Comparison of ENCODE assay signal across 10 cellular contexts in the genomic region with DNA sequence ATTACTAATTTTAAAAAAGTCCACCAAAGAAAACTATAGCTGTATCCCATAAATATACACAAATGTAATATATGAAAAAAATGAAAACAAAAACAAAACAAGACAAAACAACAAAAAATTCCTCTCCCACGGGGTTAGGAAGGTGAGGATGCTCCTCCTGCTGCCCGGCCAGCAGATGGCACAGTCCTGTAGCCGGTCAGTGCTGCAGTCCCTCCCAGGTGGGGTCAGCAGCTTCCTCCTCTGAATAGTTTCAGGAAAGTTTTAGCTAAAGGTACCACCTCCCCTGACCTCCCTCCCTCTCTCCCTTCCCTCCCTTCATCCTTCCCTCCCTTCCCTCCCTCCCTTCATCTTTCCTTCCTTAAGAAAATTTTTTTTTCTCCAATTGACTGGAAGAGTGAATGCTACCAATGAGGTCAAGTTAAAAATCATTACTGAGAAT.
A peak's percentile ranks its signal among the peaks of the same experiment; 100 is the strongest.
DNase-seq lines count a peak whose midpoint lies in the region; ATAC-seq and TF ChIP-seq lines count a peak whose summit lies in the region.
"Had no signal": no experiment of that assay in that cellular context is flagged by ENCODE, and none has a peak within 500 bp of the region (broad histone marks: within the 10 kb centered on the region; RNA-seq: fewer than 3 reads in every experiment).

No MANE protein-coding gene starts in this region.

- H3K27ac ChIP-seq in RWPE2 (ENCODE audit: poor library complexity, severe bottlenecking) (peak overlapping the region; percentile 75), testis (no peak overlapping the region)
- H3K27ac ChIP-seq: BLaER1 had no signal

- TF ChIP-seq POLR2A in testis (IDR thresholded peaks at IDR 0.05) = no peak

- H3K4me3 ChIP-seq in RWPE2 (ENCODE audit: severe bottlenecking) (no peak overlapping the region), foreskin fibroblast (ENCODE audit: low read depth in 1 of 2, low read length in 2 of 2) (no peak overlapping the region), testis (no peak overlapping the region)
- H3K4me3 ChIP-seq: BLaER1 had no signal

- H3K9me3 Mint-ChIP-seq in activated naive CD4-positive, alpha-beta T cell treated with anti-CD3 and anti-CD28 coated beads, Interleukin-2, amount 10 ng/mL, durations not matched to agents 7 days and 5 days = no peaks in the 10 kb centered on the region

- H3K36me3 ChIP-seq in RWPE2 (ENCODE audit: low read depth) = no peaks in the 10 kb centered on the region
- no peaks in the 10 kb centered on the region for H3K36me3 ChIP-seq in testis (ENCODE audit: low read depth, missing control alignments)
- H3K36me3 ChIP-seq: BLaER1 had no signal

- H3K4me1 ChIP-seq in RWPE2 (ENCODE audit: insufficient read depth, poor library complexity, severe bottlenecking) (peaks cover 19% of the 10 kb centered on the region), testis (peaks cover 4% of the 10 kb centered on the region)
- H3K4me1 ChIP-seq: BLaER1 had no signal

- H3K4me1 Mint-ChIP-seq in activated naive CD4-positive, alpha-beta T cell treated with anti-CD3 and anti-CD28 coated beads, Interleukin-2, amount 10 ng/mL, durations not matched to agents 7 days and 5 days = no peaks in the 10 kb centered on the region

- 40 to 51% methylated on average over 3 of the region's 3 CpGs for WGBS in testis, 2 donors

- intact Hi-C loops in testis (cut with DNase I; ENCODE audit: low total_unique reads) = no loop called here

- H3K9me3 ChIP-seq in RWPE2 (ENCODE audit: severe bottlenecking) = no peaks in the 10 kb centered on the region
- no peaks in the 10 kb centered on the region for H3K9me3 ChIP-seq in testis
- H3K9me3 ChIP-seq: BLaER1 had no signal

- no peak overlapping the region for H3K27ac Mint-ChIP-seq in activated naive CD4-positive, alpha-beta T cell treated with anti-CD3 and anti-CD28 coated beads, Interleukin-2, amount 10 ng/mL, durations not matched to agents 7 days and 5 days

- TF ChIP-seq CTCF in RWPE2 (IDR thresholded peaks at IDR 0.05; ENCODE audit: poor library complexity, severe bottlenecking) = peak; percentile 87
- TF ChIP-seq CTCF in foreskin fibroblast (IDR thresholded peaks at IDR 0.05; ENCODE audit: low read depth, low read length) = peak; percentile 72
- TF ChIP-seq CTCF in testis (IDR thresholded peaks at IDR 0.05) = peak; percentile 22 to 46 (median 25)

- H3K27me3 ChIP-seq in RWPE2 (ENCODE audit: insufficient read depth, poor library complexity, severe bottlenecking) = no peaks in the 10 kb centered on the region
- H3K27me3 ChIP-seq in testis = no peaks in the 10 kb centered on the region

- CTCF ChIA-PET in activated naive CD4-positive, alpha-beta T cell treated with anti-CD3 and anti-CD28 coated beads, Interleukin-2, amount 10 ng/mL, durations not matched to agents 7 days and 5 days (lab: Charles Lee) = no interaction called here

- H3K27me3 Mint-ChIP-seq in activated naive CD4-positive, alpha-beta T cell treated with anti-CD3 and anti-CD28 coated beads, Interleukin-2, amount 10 ng/mL, durations not matched to agents 7 days and 5 days = peaks cover 4% of the 10 kb centered on the region

- ATAC-seq in RWPE2 (ENCODE audit: low read depth) (peak; percentile 94), GM19463 (IDR thresholded peaks at IDR 0.05; ENCODE audit: unreplicated experiment) (no peak)

- no peak overlapping the region for H3K4me3 Mint-ChIP-seq in activated naive CD4-positive, alpha-beta T cell treated with anti-CD3 and anti-CD28 coated beads, Interleukin-2, amount 10 ng/mL, durations not matched to agents 7 days and 5 days

- peak; percentile 12 for DNase-seq in NCI-H1105 treated with DMSO at 0.1 percent for 48 hours (lab: John Stamatoyannopoulos, UW)
- DNase-seq in NCI-H1105 (lab: John Stamatoyannopoulos, UW) = no peak
- no peak for DNase-seq in RWPE2 (ENCODE audit: low spot score)
- peak; percentile 47 to 65 for DNase-seq in foreskin fibroblast
- DNase-seq in testis = peak; percentile 36
- no peak for DNase-seq in activated naive CD4-positive, alpha-beta T cell treated with anti-CD3 and anti-CD28 coated beads, Interleukin-2, amount 10 ng/mL, durations not matched to agents 7 days and 5 days
- DNase-seq in NCI-H774 (lab: John Stamatoyannopoulos, UW) = no peak
- DNase-seq: NCI-H2227 treated with DMSO at 0.1 percent for 48 hours had no signal

- H3K36me3 Mint-ChIP-seq in activated naive CD4-positive, alpha-beta T cell treated with anti-CD3 and anti-CD28 coated beads, Interleukin-2, amount 10 ng/mL, durations not matched to agents 7 days and 5 days = no peaks in the 10 kb centered on the region

Comparison
In these comparisons a context has a peak if more than half of its experiments do, and no peak if none do; other contexts are left out.
1. DNase-seq: peak in NCI-H1105 treated with DMSO at 0.1 percent for 48 hours (single experiment), foreskin fibroblast (2 of 2) and testis (single experiment); none in NCI-H1105 (single experiment), RWPE2 (single experiment), activated naive CD4-positive, alpha-beta T cell treated with anti-CD3 and anti-CD28 coated beads, Interleukin-2, amount 10 ng/mL, durations not matched to agents 7 days and 5 days (single experiment) and NCI-H774 (single experiment).
2. CTCF ChIP-seq: peak in every context shown above with its lines; median percentile 87 in RWPE2; 72 in foreskin fibroblast; 25 in testis.